ENCODE assay signal across 9 cellular contexts in genomic region chr20:32971703-32972161, GRCh38. TPM values are rescaled to one million over a fixed set of nuclear protein-coding genes. Genes with fewer than 3 reads are reported as not detected.
DNase-seq lines count a peak whose midpoint lies in the region; ATAC-seq, FAIRE-seq and TF ChIP-seq lines count a peak whose summit lies in the region.
"Had no signal": no experiment of that assay in that cellular context is flagged by ENCODE, and none has a peak within 500 bp of the region (broad histone marks: within the 10 kb centered on the region; RNA-seq: fewer than 3 reads in every experiment).

No MANE protein-coding gene starts in this region.

- H3K27me3 ChIP-seq in gastrocnemius medialis, result no peaks in the 10 kb centered on the region

- FAIRE-seq in H54 (lab: Jason Lieb, UNC), result no peak
- FAIRE-seq: A204.1 had no signal

- H3K36me3 Mint-ChIP-seq in T-helper 17 cell (ENCODE audit: low read depth), result no peaks in the 10 kb centered on the region

- H3K36me3 ChIP-seq in gastrocnemius medialis, result no peaks in the 10 kb centered on the region

- ATAC-seq in HG02885 (IDR thresholded peaks at IDR 0.05; ENCODE audit: poor library complexity, unreplicated experiment) (peak; percentile 9), T-helper 17 cell (peak; percentile 19), gastrocnemius medialis (no peak), GM18520 (IDR thresholded peaks at IDR 0.05; ENCODE audit: unreplicated experiment) (no peak)

- no peak overlapping the region for H3K4me3 ChIP-seq in gastrocnemius medialis

- in situ Hi-C loops in gastrocnemius medialis (cut with MboI; ENCODE audit: low sequenced_read_pairs in 4 of 4), result no loop called here

- no peak for TF ChIP-seq CTCF in gastrocnemius medialis (IDR thresholded peaks at IDR 0.05 in 4 of 5, conservative IDR thresholded peaks at IDR 0.05 in 1 of 5)

- H3K4me1 Mint-ChIP-seq in T-helper 17 cell, result peaks cover 47% of the 10 kb centered on the region

- no peaks in the 10 kb centered on the region for H3K27me3 Mint-ChIP-seq in T-helper 17 cell

- TF ChIP-seq POLR2A in gastrocnemius medialis (IDR thresholded peaks at IDR 0.05) (no peak), H54 (IDR thresholded peaks at IDR 0.05; ENCODE audit: low read depth, low read length) (no peak)

- H3K9me3 ChIP-seq in T-helper 17 cell (ENCODE audit: control insufficient read depth, low read length, poor library complexity, severe bottlenecking), result no peaks in the 10 kb centered on the region
- no peaks in the 10 kb centered on the region for H3K9me3 ChIP-seq in gastrocnemius medialis

- no peaks in the 10 kb centered on the region for H3K4me1 ChIP-seq in gastrocnemius medialis

- no peak overlapping the region for H3K27ac ChIP-seq in gastrocnemius medialis

- no peak overlapping the region for H3K4me3 Mint-ChIP-seq in T-helper 17 cell

- intact Hi-C loops in gastrocnemius medialis (cut with DNase I; ENCODE audit: low total_unique reads), result no loop called here

- peak; percentile 25 for DNase-seq in NCI-H1092 treated with DMSO at 0.1 percent for 48 hours (lab: John Stamatoyannopoulos, UW)
- DNase-seq in NCI-H1092 (lab: John Stamatoyannopoulos, UW), result no peak
- no peak for DNase-seq in T-helper 17 cell
- DNase-seq in mucosa of gallbladder (ENCODE audit: low spot score), result peak; percentile 5
- DNase-seq in gastrocnemius medialis, result no peak
- no peak for DNase-seq in H54 (ENCODE audit: insufficient read length, low spot score)

- H3K27ac Mint-ChIP-seq in T-helper 17 cell, result no peak overlapping the region

RNA-seq across cellular contexts. Expression of gene SUN5, which starts 32.5 kb away (rescaled TPM):
- total RNA-seq in T-helper 17 cell (not detected), mucosa of gallbladder (not detected), gastrocnemius medialis (not detected)

RNA-seq across cellular contexts. Expression of gene BPIFB2, which starts 35.8 kb away (rescaled TPM):
- total RNA-seq in T-helper 17 cell (not detected), mucosa of gallbladder (0.17 TPM), gastrocnemius medialis (not detected)

RNA-seq across cellular contexts. Expression of gene BPIFB6, which starts 59.7 kb away (rescaled TPM):
- total RNA-seq in T-helper 17 cell, result not detected
- total RNA-seq in mucosa of gallbladder, result not detected
- total RNA-seq in gastrocnemius medialis, result not detected

Comparison
In these comparisons a context has a peak if more than half of its experiments do, and no peak if none do; other contexts are left out.
1. DNase-seq: peak in NCI-H1092 treated with DMSO at 0.1 percent for 48 hours (single experiment) and mucosa of gallbladder (single experiment); none in NCI-H1092 (single experiment), T-helper 17 cell (0 of 3), gastrocnemius medialis (0 of 2) and H54 (single experiment).
2. ATAC-seq: peak in HG02885 (single experiment) and T-helper 17 cell (single experiment); none in gastrocnemius medialis (0 of 2) and GM18520 (single experiment).